In genomic region chr3:114223146-114223545, GRCh38 we compare ENCODE assay signal across 10 cellular contexts. TPM values are rescaled to one million over a fixed set of nuclear protein-coding genes. Genes with fewer than 3 reads are reported as not detected.
DNase-seq lines count a peak whose midpoint lies in the region; ATAC-seq and TF ChIP-seq lines count a peak whose summit lies in the region.
"Had no signal": no experiment of that assay in that cellular context is flagged by ENCODE, and none has a peak within 500 bp of the region (broad histone marks: within the 10 kb centered on the region; RNA-seq: fewer than 3 reads in every experiment).

No MANE protein-coding gene starts in this region.

- no peaks in the 10 kb centered on the region for H3K4me1 ChIP-seq in SK-N-SH (ENCODE audit: control insufficient read depth in 1 of 2, insufficient read depth in 2 of 2, low read depth in 1 of 2, low read length in 1 of 2)
- H3K4me1 ChIP-seq: SJCRH30 had no signal

- peak overlapping the region; percentile 92 for H3K27ac ChIP-seq in SK-N-MC
- H3K27ac ChIP-seq in SK-N-SH (ENCODE audit: low read depth in 2 of 2, low read length in 1 of 2): no peak overlapping the region
- H3K27ac ChIP-seq: SJCRH30 had no signal

- no peaks in the 10 kb centered on the region for H3F3A ChIP-seq in SK-N-SH (replicated peaks; ENCODE audit: insufficient read depth)

- no peaks in the 10 kb centered on the region for H3K36me3 ChIP-seq in SK-N-MC (ENCODE audit: insufficient read depth, low read length)
- H3K36me3 ChIP-seq in SK-N-SH (replicated peaks in 1 of 2; ENCODE audit: control insufficient read depth in 1 of 2, insufficient read depth in 2 of 2, low read length in 1 of 2): no peaks in the 10 kb centered on the region
- H3K36me3 ChIP-seq: SJCRH30 had no signal

- H3K4me1 Mint-ChIP-seq in stimulated activated memory B cell treated with anti-CD40 and anti-IgM and Interleukin-4, amounts not matched to agents 10 μg/mL and 1 μg/mL and 100 μg/mL, for 72 hours: peaks cover 38% of the 10 kb centered on the region
- H3K4me1 Mint-ChIP-seq: brain had no signal

- no peak overlapping the region for H3K4me2 ChIP-seq in SK-N-SH

- TF ChIP-seq CTCF in SK-N-SH (IDR thresholded peaks at IDR 0.05): no peak

- H3K9me3 ChIP-seq in SK-N-MC (ENCODE audit: low read depth, low read length) (no peaks in the 10 kb centered on the region), SK-N-SH (no peaks in the 10 kb centered on the region)
- H3K9me3 ChIP-seq: SJCRH30 had no signal

- POLR2A ChIA-PET in SK-N-SH (lab: Yijun Ruan, JAX): no interaction called here

- no peaks in the 10 kb centered on the region; the same call in 1 of the 2 replicates for H3K79me2 ChIP-seq in SK-N-SH (ENCODE audit: insufficient read depth)

- H3K27me3 Mint-ChIP-seq in stimulated activated memory B cell treated with anti-CD40 and anti-IgM and Interleukin-4, amounts not matched to agents 10 μg/mL and 1 μg/mL and 100 μg/mL, for 72 hours: no peaks in the 10 kb centered on the region
- H3K27me3 Mint-ChIP-seq: brain had no signal

- no peak for TF ChIP-seq RAD21 in SK-N-SH (IDR thresholded peaks at IDR 0.05; ENCODE audit: low read length)

- H3K4me3 Mint-ChIP-seq in stimulated activated memory B cell treated with anti-CD40 and anti-IgM and Interleukin-4, amounts not matched to agents 10 μg/mL and 1 μg/mL and 100 μg/mL, for 72 hours: peak overlapping the region; percentile 19
- H3K4me3 Mint-ChIP-seq: brain had no signal

- no peaks in the 10 kb centered on the region for H3K9me2 ChIP-seq in SK-N-SH

- H4K20me1 ChIP-seq in SK-N-SH (ENCODE audit: insufficient read depth): no peaks in the 10 kb centered on the region

- DNase-seq in activated CD8-positive, alpha-beta memory T cell treated with anti-CD3 and anti-CD28 coated beads, Interleukin-2, amount 50 U/mL, for 1 hour (ENCODE audit: extremely low read depth): peak; percentile 26
- no peak for DNase-seq in activated CD8-positive, alpha-beta memory T cell treated with anti-CD3 and anti-CD28 coated beads for 24 hours
- DNase-seq in SK-N-MC (ENCODE audit: low read depth, low spot score) (peak; percentile 35), NCI-H187 treated with DMSO at 0.1 percent for 48 hours (lab: John Stamatoyannopoulos, UW) (no peak), SK-N-SH (no peak), NCI-H2029 treated with DMSO at 0.1 percent for 48 hours (lab: John Stamatoyannopoulos, UW) (no peak)
- DNase-seq: SJCRH30 had no signal

- 65% methylated on average over 3 of the region's 3 CpGs for WGBS in SK-N-SH (ENCODE audit: low lambda C conversion rate)

- CTCF ChIA-PET in SK-N-SH (lab: Yijun Ruan, JAX): no interaction called here

- H3K9ac ChIP-seq in SK-N-MC (ENCODE audit: insufficient read length): peak overlapping the region; percentile 28
- H3K9ac ChIP-seq in SK-N-SH: no peak overlapping the region

- H3K9me3 Mint-ChIP-seq in stimulated activated memory B cell treated with anti-CD40 and anti-IgM and Interleukin-4, amounts not matched to agents 10 μg/mL and 1 μg/mL and 100 μg/mL, for 72 hours: peaks cover 9% of the 10 kb centered on the region

- no peak for TF ChIP-seq EP300 in SK-N-SH (IDR thresholded peaks at IDR 0.05; ENCODE audit: borderline replicate concordance in 1 of 2, low read depth in 1 of 2, low read length in 1 of 2)

- H3K27ac Mint-ChIP-seq in stimulated activated memory B cell treated with anti-CD40 and anti-IgM and Interleukin-4, amounts not matched to agents 10 μg/mL and 1 μg/mL and 100 μg/mL, for 72 hours: no peak overlapping the region
- H3K27ac Mint-ChIP-seq: brain had no signal

- peak; percentile 81 for ATAC-seq in HG02763 (IDR thresholded peaks at IDR 0.05; ENCODE audit: unreplicated experiment)
- peak; percentile 88 for ATAC-seq in stimulated activated memory B cell treated with anti-CD40 and anti-IgM and Interleukin-4, amounts not matched to agents 10 μg/mL and 1 μg/mL and 100 μg/mL, for 72 hours

- H3K27me3 ChIP-seq in SK-N-SH (ENCODE audit: insufficient read depth): no peaks in the 10 kb centered on the region
- H3K27me3 ChIP-seq: SJCRH30 had no signal

- peak overlapping the region; percentile 26; the same call in 1 of the 2 replicates for H3K4me3 ChIP-seq in SK-N-MC
- no peak overlapping the region for H3K4me3 ChIP-seq in SK-N-SH (ENCODE audit: low read depth in 2 of 2, low read length in 1 of 2)
- H3K4me3 ChIP-seq: SJCRH30 had no signal

- H2AFZ ChIP-seq in SK-N-SH (ENCODE audit: low read depth): no peak overlapping the region; the same call in 1 of the 2 replicates

- H3K36me3 Mint-ChIP-seq in stimulated activated memory B cell treated with anti-CD40 and anti-IgM and Interleukin-4, amounts not matched to agents 10 μg/mL and 1 μg/mL and 100 μg/mL, for 72 hours: peaks cover 39% of the 10 kb centered on the region
- H3K36me3 Mint-ChIP-seq: brain had no signal

TF ChIP-seq in SK-N-SH, 30 proteins besides CTCF, POLR2A, EP300 and RAD21:
- TF ChIP-seq POLR2AphosphoS5 (IDR thresholded peaks at IDR 0.05; ENCODE audit: low read depth, low read length) (no peak), FOXM1 (IDR thresholded peaks at IDR 0.05; ENCODE audit: low read depth) (no peak), ELF1 (IDR thresholded peaks at IDR 0.05) (no peak), FOSL2 (IDR thresholded peaks at IDR 0.05; ENCODE audit: borderline replicate concordance, low read depth) (no peak), NFIC (IDR thresholded peaks at IDR 0.05; ENCODE audit: borderline replicate concordance) (no peak)

RNA-seq across cellular contexts. Expression of gene ZNF80, which starts 14.2 kb away (rescaled TPM):
- not detected in 2 replicates for polyA plus RNA-seq in SK-N-SH (2012; rRNA removed)
- polyA plus RNA-seq in SK-N-SH (2012; cell fraction: cytosol; rRNA removed): not detected in 2 replicates
- polyA plus RNA-seq in SK-N-SH (2012; cell fraction: nucleus; rRNA removed): not detected in 2 replicates

RNA-seq across cellular contexts. Expression of gene DRD3, which starts 44.3 kb away (rescaled TPM):
- not detected in 2 replicates for polyA plus RNA-seq in SK-N-SH (2012; rRNA removed)
- not detected in 2 replicates for polyA plus RNA-seq in SK-N-SH (2012; cell fraction: cytosol; rRNA removed)
- not detected in 2 replicates for polyA plus RNA-seq in SK-N-SH (2012; cell fraction: nucleus; rRNA removed)

Comparison
In these comparisons a context has a peak if more than half of its experiments do, and no peak if none do; other contexts are left out.
1. DNase-seq: peak in activated CD8-positive, alpha-beta memory T cell treated with anti-CD3 and anti-CD28 coated beads, Interleukin-2, amount 50 U/mL, for 1 hour (single experiment) and SK-N-MC (single experiment); none in activated CD8-positive, alpha-beta memory T cell treated with anti-CD3 and anti-CD28 coated beads for 24 hours (single experiment), NCI-H187 treated with DMSO at 0.1 percent for 48 hours (single experiment), SK-N-SH (single experiment) and NCI-H2029 treated with DMSO at 0.1 percent for 48 hours (single experiment).